In genomic region chr17:72592242-72592966, GRCh38 we compare ENCODE assay signal across 8 cellular contexts.
A peak's percentile ranks its signal among the peaks of the same experiment; 100 is the strongest.
DNase-seq lines count a peak whose midpoint lies in the region; ATAC-seq, FAIRE-seq and TF ChIP-seq lines count a peak whose summit lies in the region.

No MANE protein-coding gene starts in this region.

- FAIRE-seq in pancreas (lab: Jason Lieb, UNC) = no peak

- H3K36me3 ChIP-seq in adipocyte (ENCODE audit: control insufficient read depth, insufficient read depth, low read length, severe bottlenecking) = no peaks in the 10 kb centered on the region
- no peaks in the 10 kb centered on the region for H3K36me3 ChIP-seq in heart left ventricle
- no peaks in the 10 kb centered on the region for H3K36me3 ChIP-seq in pancreas

- ATAC-seq in GM19043 (IDR thresholded peaks at IDR 0.05; ENCODE audit: low read depth, unreplicated experiment) (peak; percentile 56), heart left ventricle (peak; percentile 81 to 97 (median 92)), pancreas (peak; percentile 79 to 87 (median 86))

- TF ChIP-seq CTCF in heart left ventricle (IDR thresholded peaks at IDR 0.05) (no peak), pancreas (IDR thresholded peaks at IDR 0.05) (no peak), type B pancreatic cell (conservative IDR thresholded peaks at IDR 0.05) (no peak)

- H3K27me3 ChIP-seq in adipocyte (replicated peaks; ENCODE audit: control insufficient read depth, insufficient read depth, low read length) (peaks cover 9% of the 10 kb centered on the region), heart left ventricle (peaks cover 0 to 51% (median 14%) of the 10 kb centered on the region in 9 donors), pancreas (peaks cover 0 to 2% (median 0%) of the 10 kb centered on the region in 4 donors)

- 1 to 3% (median 1%) methylated on average over 21 to 71 of the region's 71 CpGs for WGBS in heart left ventricle, 4 donors
- WGBS in pancreas, 2 donors = 1% methylated on average over 47 to 71 of the region's 71 CpGs

- peak overlapping the region; percentile 94 for H3K27ac Mint-ChIP-seq in type B pancreatic cell

- peak overlapping the region in 2 of 12 donors; percentile 24 to 62 for H3K27ac ChIP-seq in heart left ventricle
- peak overlapping the region; percentile 36 to 84 (median 66) for H3K27ac ChIP-seq in pancreas

- H3K4me1 ChIP-seq in adipocyte (ENCODE audit: control insufficient read depth, insufficient read depth, low read length) (peaks cover 13% of the 10 kb centered on the region), heart left ventricle (peaks cover 0 to 19% (median 8%) of the 10 kb centered on the region in 12 donors), pancreas (peaks cover 0 to 11% (median 0%) of the 10 kb centered on the region in 3 donors)

- peak in 1 of 2 donors; percentile 89 for TF ChIP-seq POLR2A in heart left ventricle (IDR thresholded peaks at IDR 0.05)

- no peaks in the 10 kb centered on the region for H3K36me3 Mint-ChIP-seq in type B pancreatic cell

- peak overlapping the region; percentile 89 for H3K4me3 Mint-ChIP-seq in type B pancreatic cell

- no peaks in the 10 kb centered on the region for H3K9me3 Mint-ChIP-seq in type B pancreatic cell

- H3K9me3 ChIP-seq in adipocyte (ENCODE audit: control insufficient read depth, low read length) (no peaks in the 10 kb centered on the region), heart left ventricle (no peaks in the 10 kb centered on the region), pancreas (no peaks in the 10 kb centered on the region)

- peak; percentile 98 for DNase-seq in AG20443 (ENCODE audit: low spot score)
- DNase-seq in HPDE6-E6E7 (ENCODE audit: extremely low spot score) = peak; percentile 89
- peak; percentile 82 for DNase-seq in RPMI7951 (ENCODE audit: low read depth)
- DNase-seq in adipocyte (ENCODE audit: low read depth) = peak; percentile 93
- peak; percentile 57 to 78 (median 61) for DNase-seq in heart left ventricle
- DNase-seq in pancreas = peak; percentile 63 to 94 (median 80)
- peak; percentile 92 for DNase-seq in type B pancreatic cell (ENCODE audit: extremely low spot score, unreplicated experiment)

- H3K9ac ChIP-seq in adipocyte (ENCODE audit: low read length) = peak overlapping the region; percentile 83

- intact Hi-C loops in heart left ventricle (cut with DNase I) (no loop called here), pancreas (cut with DNase I) (no loop called here)

- peaks cover 23% of the 10 kb centered on the region for H3K4me1 Mint-ChIP-seq in type B pancreatic cell (ENCODE audit: unreplicated experiment)

- H3K27me3 Mint-ChIP-seq in type B pancreatic cell = peaks cover 15% of the 10 kb centered on the region

- H3K4me3 ChIP-seq in adipocyte (ENCODE audit: low read length) (peak overlapping the region; percentile 83), heart left ventricle (peak overlapping the region; percentile 41 to 73 (median 56)), pancreas (peak overlapping the region; percentile 47 to 58 (median 51))
